Comparison of ENCODE assay signal across 2 cellular contexts in the genomic region with DNA sequence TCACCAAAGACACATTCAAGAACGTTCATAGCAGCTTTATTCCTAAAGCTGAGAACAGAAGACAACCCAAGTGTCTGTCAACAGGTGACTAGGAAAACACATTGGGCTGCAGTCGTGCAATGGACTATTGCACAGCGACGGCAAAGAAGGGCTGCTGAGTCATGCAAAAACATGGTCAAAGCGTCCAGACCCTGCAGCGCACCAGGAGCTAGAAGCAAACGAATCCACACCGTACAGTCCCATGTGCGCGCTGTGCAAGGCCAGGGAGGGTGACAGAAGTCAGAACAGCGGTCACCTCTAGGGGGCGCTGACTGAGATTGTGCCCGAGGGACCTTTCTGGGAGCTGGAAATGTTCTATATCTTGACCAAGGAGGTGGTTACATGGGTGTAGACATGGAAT.
TF ChIP-seq lines count a peak whose summit lies in the region.

No MANE protein-coding gene starts in this region.

TF ChIP-seq in HepG2, 621 proteins besides CTCF, POLR2A, EP300 and RAD21:
- 0 out of 2 replicates have a peak, but pooled peaks have one; percentile 6 for TF ChIP-seq ZBTB33 (CRISPR knock-in tag; IDR thresholded peaks at IDR 0.05)
- TF ChIP-seq MAFF (IDR thresholded peaks at IDR 0.05; ENCODE audit: low read depth, low read length) = peak; percentile 36; the same call in 1 of the 2 replicates
- TF ChIP-seq HNRNPL (IDR thresholded peaks at IDR 0.05; ENCODE audit: low read depth, low read length) = no peak
- no peak for TF ChIP-seq SMAD3 (CRISPR knock-in tag; IDR thresholded peaks at IDR 0.05)
- TF ChIP-seq STAG1 (CRISPR knock-in tag; IDR thresholded peaks at IDR 0.05) = peak; percentile 46
- TF ChIP-seq MAFK (conservative IDR thresholded peaks at IDR 0.05 in 1 of 2, IDR thresholded peaks at IDR 0.05 in 1 of 2; ENCODE audit: low read length in 2 of 2) = peak; percentile 49 to 65
- TF ChIP-seq ZKSCAN5 (CRISPR knock-in tag; IDR thresholded peaks at IDR 0.05) = no peak
- TF ChIP-seq NFE2L2 (IDR thresholded peaks at IDR 0.05; ENCODE audit: low read length) = peak; percentile 79
- TF ChIP-seq ZBTB38 (CRISPR knock-in tag; IDR thresholded peaks at IDR 0.05) = 0 out of 2 replicates have a peak, but pooled peaks have one; percentile 35
- TF ChIP-seq, protein P1, sequence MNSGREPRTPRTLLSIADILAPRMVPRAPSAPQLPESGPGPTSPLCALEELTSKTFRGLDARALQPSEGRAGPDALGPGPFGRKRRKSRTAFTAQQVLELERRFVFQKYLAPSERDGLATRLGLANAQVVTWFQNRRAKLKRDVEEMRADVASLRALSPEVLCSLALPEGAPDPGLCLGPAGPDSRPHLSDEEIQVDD (CRISPR knock-in tag; IDR thresholded peaks at IDR 0.05; ENCODE audit: borderline replicate concordance) = no peak
- TF ChIP-seq MAFG (CRISPR knock-in tag; IDR thresholded peaks at IDR 0.05) = 0 out of 2 replicates have a peak, but pooled peaks have one; percentile 36

TF ChIP-seq in SK-N-SH treated with all-trans-retinoic acid at 6 μM for 48 hours, 23 proteins besides CTCF, POLR2A, EP300 and RAD21 (continued from another document):
- TF ChIP-seq POU6F1 (CRISPR knock-in tag; IDR thresholded peaks at IDR 0.05; ENCODE audit: borderline replicate concordance, low read depth) = no peak
- TF ChIP-seq TCF4 (CRISPR knock-in tag; IDR thresholded peaks at IDR 0.05; ENCODE audit: borderline replicate concordance) = no peak
- TF ChIP-seq, protein P2, sequence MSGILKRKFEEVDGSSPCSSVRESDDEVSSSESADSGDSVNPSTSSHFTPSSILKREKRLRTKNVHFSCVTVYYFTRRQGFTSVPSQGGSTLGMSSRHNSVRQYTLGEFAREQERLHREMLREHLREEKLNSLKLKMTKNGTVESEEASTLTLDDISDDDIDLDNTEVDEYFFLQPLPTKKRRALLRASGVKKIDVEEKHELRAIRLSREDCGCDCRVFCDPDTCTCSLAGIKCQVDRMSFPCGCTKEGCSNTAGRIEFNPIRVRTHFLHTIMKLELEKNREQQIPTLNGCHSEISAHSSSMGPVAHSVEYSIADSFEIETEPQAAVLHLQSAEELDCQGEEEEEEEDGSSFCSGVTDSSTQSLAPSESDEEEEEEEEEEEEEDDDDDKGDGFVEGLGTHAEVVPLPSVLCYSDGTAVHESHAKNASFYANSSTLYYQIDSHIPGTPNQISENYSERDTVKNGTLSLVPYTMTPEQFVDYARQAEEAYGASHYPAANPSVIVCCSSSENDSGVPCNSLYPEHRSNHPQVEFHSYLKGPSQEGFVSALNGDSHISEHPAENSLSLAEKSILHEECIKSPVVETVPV (CRISPR knock-in tag; IDR thresholded peaks at IDR 0.05) = no peak
